Comparison of ENCODE assay signal across 24 cellular contexts in the genomic region with DNA sequence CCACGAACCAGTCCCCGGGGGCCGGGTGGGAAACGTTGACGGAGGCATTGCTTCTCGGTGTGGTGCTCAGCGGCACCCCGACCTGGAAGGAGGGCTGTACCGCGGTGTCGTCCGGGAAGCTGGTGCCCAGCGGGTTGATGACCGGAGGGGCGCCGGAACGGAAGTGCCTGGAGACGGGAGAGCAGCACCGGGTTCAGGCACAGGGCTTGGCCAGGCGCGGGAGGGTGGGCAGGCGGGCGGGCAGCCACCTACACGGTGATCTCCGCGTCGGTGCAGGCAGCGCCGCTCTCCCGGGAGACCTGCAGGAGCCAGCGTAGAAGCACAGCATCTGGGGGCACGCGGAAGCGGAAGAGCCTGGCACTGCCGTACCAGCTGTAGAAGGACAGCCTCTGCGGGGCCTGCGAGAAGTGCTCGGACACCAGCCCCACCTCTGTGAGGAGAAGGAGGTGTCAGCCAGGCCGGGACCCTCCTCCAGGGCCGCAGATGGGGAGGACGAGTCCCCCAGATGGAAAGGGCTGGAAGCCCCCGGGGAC.
"Had no signal": no experiment of that assay in that cellular context is flagged by ENCODE, and none has a peak within 500 bp of the region (broad histone marks: within the 10 kb centered on the region; RNA-seq: fewer than 3 reads in every experiment).

No MANE protein-coding gene starts in this region.

- H3K4me3 ChIP-seq: dorsolateral prefrontal cortex, ovary, smooth muscle cell, stomach, thyroid gland, vagina had no signal

- H3K27me3 ChIP-seq: dorsolateral prefrontal cortex, ovary, stomach, thyroid gland, vagina had no signal

- H3K9me3 ChIP-seq: ovary, stomach, thyroid gland, vagina had no signal

- FAIRE-seq: colon, frontal cortex had no signal

- H3K27ac ChIP-seq: ovary, stomach, thyroid gland, vagina had no signal

- H3K4me2 ChIP-seq: smooth muscle cell had no signal

- H3K36me3 ChIP-seq: ovary had no signal

- ATAC-seq: left ventricle myocardium superior; naive thymus-derived CD4-positive, alpha-beta T cell; sciatic nerve; stimulated activated effector memory CD8-positive, alpha-beta T cell treated with anti-CD3 and anti-CD28 coated beads, Interleukin-12 subunit alpha, Interleukin-12 subunit beta, amount 100 ng/mL, for 72 hours had no signal

- DNase-seq: dorsolateral prefrontal cortex; effector CD4-positive, alpha-beta T cell; hypothalamus; immature natural killer cell; islet precursor cell; left ventricle myocardium superior; mesenchymal stem cell; naive thymus-derived CD4-positive, alpha-beta T cell; nephron progenitor cell; occipital lobe; retina; stimulated activated CD4-positive, alpha-beta T cell treated with anti-CD3 and anti-CD28 coated beads, Interleukin-2, amount 100 ng/mL, for 24 hours; stimulated activated CD4-positive, alpha-beta T cell treated with anti-CD3 and anti-CD28 coated beads, Interleukin-4, amount 100 ng/mL, for 24 hours; stimulated activated naive CD4-positive, alpha-beta T cell treated with Interleukin-2 at 50 U/mL for 16 hours; stomach; thyroid gland; trophoblast cell had no signal
